In the genomic region with DNA sequence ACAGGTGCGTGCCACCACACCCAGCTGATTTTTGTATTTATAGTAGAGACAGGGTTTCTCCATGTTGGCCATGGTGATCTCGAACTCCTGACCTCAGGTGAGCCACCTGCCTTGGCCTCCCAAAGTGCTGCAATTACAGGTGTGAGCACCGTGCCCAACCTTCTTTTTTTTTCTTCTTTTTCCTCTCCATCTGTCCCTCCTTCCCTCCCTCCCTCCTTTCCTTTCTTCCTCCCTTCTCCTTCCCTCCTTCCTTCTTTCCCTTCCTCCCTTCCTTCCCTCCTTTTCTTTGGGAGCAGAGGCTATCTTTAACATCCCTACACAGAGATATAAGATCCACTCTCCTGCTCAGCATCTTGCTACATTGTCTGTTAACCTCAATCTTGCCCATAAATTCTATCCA, we compare ENCODE assay signal across 30 cellular contexts.
"Had no signal": no experiment of that assay in that cellular context is flagged by ENCODE, and none has a peak within 500 bp of the region (broad histone marks: within the 10 kb centered on the region; RNA-seq: fewer than 3 reads in every experiment).

No MANE protein-coding gene starts in this region.

- H3K27me3 ChIP-seq: ovary, right lobe of liver, suprapubic skin, testis, tibial artery, transverse colon, upper lobe of right lung, uterus had no signal

- H3K36me3 Mint-ChIP-seq: naive thymus-derived CD8-positive, alpha-beta T cell; natural killer cell treated with Interleukin-12 subunit alpha and Interleukin-12 subunit beta and Interleukin-15 and Interleukin-18, amount 100 ng/mL, for 72 hours; neural progenitor cell; stimulated activated memory B cell treated with anti-CD40 and anti-IgM and Interleukin-4, amounts not matched to agents 10 μg/mL and 1 μg/mL and 100 μg/mL, for 72 hours; type B pancreatic cell had no signal

- H3K4me3 ChIP-seq: neural progenitor cell, ovary, psoas muscle, right lobe of liver, sigmoid colon, suprapubic skin, testis, tibial artery, transverse colon, upper lobe of right lung, uterus had no signal

- H3K4me1 ChIP-seq: parathyroid adenoma, psoas muscle, right lobe of liver, sigmoid colon, suprapubic skin, testis, tibial artery, transverse colon, upper lobe of right lung, uterus had no signal

- ATAC-seq: naive thymus-derived CD8-positive, alpha-beta T cell; natural killer cell treated with Interleukin-12 subunit alpha and Interleukin-12 subunit beta and Interleukin-15 and Interleukin-18, amount 100 ng/mL, for 72 hours; psoas muscle; right cardiac atrium; right lobe of liver; stimulated activated memory B cell treated with anti-CD40 and anti-IgM and Interleukin-4, amounts not matched to agents 10 μg/mL and 1 μg/mL and 100 μg/mL, for 72 hours; stimulated activated naive CD8-positive, alpha-beta T cell treated with anti-CD3 and anti-CD28 coated beads, Interleukin-15, amount 100 ng/mL, for 72 hours; stimulated activated naive CD8-positive, alpha-beta T cell treated with anti-CD3 and anti-CD28 coated beads, Interleukin-15, Interleukin-2, amounts not matched to agents 100 U/mL and 50 U/mL, for 24 hours; upper lobe of right lung had no signal

- H3K27ac ChIP-seq: neural progenitor cell, ovary, parathyroid adenoma, psoas muscle, right lobe of liver, sigmoid colon, suprapubic skin, testis, tibial artery, transverse colon, upper lobe of right lung, uterus had no signal

- H3K9me3 Mint-ChIP-seq: naive thymus-derived CD8-positive, alpha-beta T cell; natural killer cell treated with Interleukin-12 subunit alpha and Interleukin-12 subunit beta and Interleukin-15 and Interleukin-18, amount 100 ng/mL, for 72 hours; stimulated activated naive CD8-positive, alpha-beta T cell treated with anti-CD3 and anti-CD28 coated beads, Interleukin-15, amount 100 ng/mL, for 72 hours had no signal

- H3K4me3 Mint-ChIP-seq: naive thymus-derived CD8-positive, alpha-beta T cell; natural killer cell treated with Interleukin-12 subunit alpha and Interleukin-12 subunit beta and Interleukin-15 and Interleukin-18, amount 100 ng/mL, for 72 hours; nephron progenitor cell; neural progenitor cell; stimulated activated memory B cell treated with anti-CD40 and anti-IgM and Interleukin-4, amounts not matched to agents 10 μg/mL and 1 μg/mL and 100 μg/mL, for 72 hours; stimulated activated naive CD8-positive, alpha-beta T cell treated with anti-CD3 and anti-CD28 coated beads, Interleukin-15, amount 100 ng/mL, for 72 hours; type B pancreatic cell had no signal

- H3K27ac Mint-ChIP-seq: naive thymus-derived CD8-positive, alpha-beta T cell; natural killer cell treated with Interleukin-12 subunit alpha and Interleukin-12 subunit beta and Interleukin-15 and Interleukin-18, amount 100 ng/mL, for 72 hours; nephron progenitor cell; neural progenitor cell; progenitor cell of endocrine pancreas; stimulated activated memory B cell treated with anti-CD40 and anti-IgM and Interleukin-4, amounts not matched to agents 10 μg/mL and 1 μg/mL and 100 μg/mL, for 72 hours; type B pancreatic cell had no signal

- DNase-seq: naive thymus-derived CD8-positive, alpha-beta T cell; nephron progenitor cell; occipital lobe; ovary; posterior cingulate gyrus; psoas muscle; right cardiac atrium; right lobe of liver; sigmoid colon; small intestine; stimulated activated CD4-positive, alpha-beta T cell treated with anti-CD3 and anti-CD28 coated beads, Interleukin-15, amount 100 ng/mL, for 24 hours; stimulated activated CD4-positive, alpha-beta T cell treated with anti-CD3 and anti-CD28 coated beads, Interleukin-4, amount 100 ng/mL, for 1 hour; stimulated activated CD4-positive, alpha-beta T cell treated with anti-CD3 and anti-CD28 coated beads, Interleukin-4, amount 100 ng/mL, for 4 hours; stimulated activated CD8-positive, alpha-beta memory T cell treated with anti-CD3 and anti-CD28 coated beads, Interleukin-4, amount 100 ng/mL, for 48 hours; stimulated activated naive CD4-positive, alpha-beta T cell; stimulated activated naive CD8-positive, alpha-beta T cell treated with anti-CD3 and anti-CD28 coated beads, Interleukin-15, amount 100 ng/mL, for 72 hours; stimulated activated naive CD8-positive, alpha-beta T cell treated with anti-CD3 and anti-CD28 coated beads, Interleukin-15, Interleukin-2, amounts not matched to agents 100 U/mL and 50 U/mL, for 24 hours; substantia nigra; testis; tibial artery; transverse colon; upper lobe of right lung; uterus had no signal

- H3K4me1 Mint-ChIP-seq: naive thymus-derived CD8-positive, alpha-beta T cell; stimulated activated memory B cell treated with anti-CD40 and anti-IgM and Interleukin-4, amounts not matched to agents 10 μg/mL and 1 μg/mL and 100 μg/mL, for 72 hours; stimulated activated naive CD8-positive, alpha-beta T cell treated with anti-CD3 and anti-CD28 coated beads, Interleukin-15, amount 100 ng/mL, for 72 hours had no signal

- H2AFZ ChIP-seq: neural progenitor cell, parathyroid adenoma had no signal

- H3K4me2 ChIP-seq: neural progenitor cell had no signal

- H3K9me3 ChIP-seq: ovary, psoas muscle, right lobe of liver, sigmoid colon, suprapubic skin, testis, tibial artery, transverse colon, upper lobe of right lung, uterus had no signal

- H3K9ac ChIP-seq: neural progenitor cell, parathyroid adenoma had no signal

- H3K36me3 ChIP-seq: neural progenitor cell, ovary, right lobe of liver, sigmoid colon, suprapubic skin, tibial artery, transverse colon, upper lobe of right lung, uterus had no signal
